34 cellular contexts compared by ENCODE assay signal in the genomic region with DNA sequence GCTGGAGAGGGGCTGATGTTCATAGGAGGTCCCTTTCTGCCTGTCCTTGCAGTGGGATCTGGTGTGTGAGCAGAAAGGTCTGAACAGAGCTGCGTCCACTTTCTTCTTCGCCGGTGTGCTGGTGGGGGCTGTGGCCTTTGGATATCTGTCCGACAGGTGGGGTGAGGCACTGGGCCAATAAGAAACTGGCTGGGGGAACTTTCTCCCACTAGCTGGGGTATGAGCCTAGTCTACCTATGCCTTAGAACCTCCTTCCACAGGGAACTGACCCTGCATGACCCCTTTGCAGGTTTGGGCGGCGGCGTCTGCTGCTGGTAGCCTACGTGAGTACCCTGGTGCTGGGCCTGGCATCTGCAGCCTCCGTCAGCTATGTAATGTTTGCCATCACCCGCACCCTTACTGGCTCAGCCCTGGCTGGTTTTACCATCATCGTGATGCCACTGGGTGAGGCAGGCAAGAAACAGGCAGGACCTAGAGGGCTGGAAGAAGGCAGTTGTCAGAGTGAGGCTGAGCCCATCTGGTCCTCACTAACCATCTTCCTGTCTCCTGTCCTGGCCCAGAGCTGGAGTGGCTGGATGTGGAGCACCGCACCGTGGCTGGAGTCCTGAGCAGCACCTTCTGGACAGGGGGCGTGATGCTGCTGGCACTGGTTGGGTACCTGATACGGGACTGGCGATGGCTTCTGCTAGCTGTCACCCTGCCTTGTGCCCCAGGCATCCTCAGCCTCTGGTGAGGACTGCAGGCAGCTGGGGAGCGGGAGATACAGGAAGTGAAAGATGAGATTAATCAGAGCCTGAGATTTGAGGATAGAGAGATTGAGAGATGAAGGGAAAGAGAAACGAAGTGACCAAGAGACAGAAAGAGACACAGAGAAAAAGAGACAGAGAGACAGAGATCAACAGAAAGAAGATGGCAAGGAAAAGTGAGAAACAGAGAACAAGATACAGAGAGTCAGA. TPM values are rescaled to one million over a fixed set of nuclear protein-coding genes. Genes with fewer than 3 reads are reported as not detected.
A peak's percentile ranks its signal among the peaks of the same experiment; 100 is the strongest.
DNase-seq lines count a peak whose midpoint lies in the region; ATAC-seq and TF ChIP-seq lines count a peak whose summit lies in the region.
"Had no signal": no experiment of that assay in that cellular context is flagged by ENCODE, and none has a peak within 500 bp of the region (broad histone marks: within the 10 kb centered on the region; RNA-seq: fewer than 3 reads in every experiment).

No MANE protein-coding gene starts in this region.

- peak; percentile 61 to 69 for TF ChIP-seq RAD21 in liver (IDR thresholded peaks at IDR 0.05)

- in situ Hi-C loops in GM23248 (cut with MboI), result no loop called here

- peak; percentile 46 for ATAC-seq in SK-N-SH treated with all-trans-retinoic acid at 6 μM for 48 hours
- ATAC-seq in HG02588 (IDR thresholded peaks at IDR 0.05; ENCODE audit: unreplicated experiment), result no peak
- ATAC-seq: activated T-cell treated with anti-CD3 and anti-CD28 coated beads, Interleukin-2, amount 50 U/mL, for 72 hours; mucosa of descending colon; natural killer cell treated with Interleukin-12 subunit alpha and Interleukin-12 subunit beta and Interleukin-15 and Interleukin-18, amount 100 ng/mL, for 72 hours; stimulated activated memory B cell treated with anti-CD40 and anti-IgM and Interleukin-4, amounts not matched to agents 10 μg/mL and 1 μg/mL and 100 μg/mL, for 72 hours; T-cell had no signal

- H3F3A ChIP-seq in GM23248 (ENCODE audit: insufficient read depth), result no peaks in the 10 kb centered on the region

- H3K9me3 ChIP-seq in liver (ENCODE audit: control insufficient read depth in 4 of 4, low read length in 3 of 4), result no peaks in the 10 kb centered on the region
- no peaks in the 10 kb centered on the region for H3K9me3 ChIP-seq in GM23248 (ENCODE audit: low read depth)
- H3K9me3 ChIP-seq: adrenal gland, BLaER1, esophagus muscularis mucosa, MG63, mucosa of descending colon, SJCRH30 had no signal

- H4K20me1 ChIP-seq in GM23248 (ENCODE audit: insufficient read depth), result no peaks in the 10 kb centered on the region
- H4K20me1 ChIP-seq: BLaER1 had no signal

- H3K4me3 ChIP-seq in liver (ENCODE audit: low read depth in 1 of 3, low read length in 3 of 3) (peak overlapping the region; percentile 76 to 94 (median 93)), GM23248 (no peak overlapping the region)
- H3K4me3 ChIP-seq: adrenal gland, BLaER1, esophagus muscularis mucosa, lung, MG63, mucosa of descending colon, SJCRH30 had no signal

- no peak overlapping the region for H2AFZ ChIP-seq in GM23248

- H3K27me3 ChIP-seq in liver (ENCODE audit: control insufficient read depth in 4 of 4, insufficient read depth in 4 of 4, low read length in 3 of 4) (no peaks in the 10 kb centered on the region), GM23248 (replicated peaks; ENCODE audit: insufficient read depth) (peaks cover 17% of the 10 kb centered on the region; the same call in 1 of the 2 replicates)
- H3K27me3 ChIP-seq: adrenal gland, BLaER1, MG63 had no signal

- no peaks in the 10 kb centered on the region for H3K9me2 ChIP-seq in GM23248 (ENCODE audit: insufficient read depth)

- no peaks in the 10 kb centered on the region for H3K79me2 ChIP-seq in GM23248 (ENCODE audit: insufficient read depth)

- peak overlapping the region; percentile 87 to 98 for H3K9ac ChIP-seq in liver (ENCODE audit: low read depth in 1 of 2, low read length in 2 of 2)
- H3K9ac ChIP-seq in GM23248, result no peak overlapping the region
- H3K9ac ChIP-seq: BLaER1, KMS-11 had no signal

- H3K4me1 ChIP-seq in liver (ENCODE audit: control insufficient read depth in 4 of 4, insufficient read depth in 4 of 4, low read length in 3 of 4), result peaks cover 8 to 57% (median 45%) of the 10 kb centered on the region in 4 donors
- no peaks in the 10 kb centered on the region for H3K4me1 ChIP-seq in GM23248 (ENCODE audit: insufficient read depth)
- H3K4me1 ChIP-seq: adrenal gland, BLaER1, SJCRH30 had no signal

- no peak for TF ChIP-seq CTCF in GM20000 (IDR thresholded peaks at IDR 0.05; ENCODE audit: extremely low read depth, missing control alignments)
- peak; percentile 2 for TF ChIP-seq CTCF in liver (IDR thresholded peaks at IDR 0.05; ENCODE audit: low read depth, low read length, missing input control)

- WGBS in liver, result 33% methylated on average over 18 of the region's 18 CpGs
- 55 to 62% methylated on average over 16 to 18 of the region's 18 CpGs for WGBS in GM23248 (ENCODE audit: low coverage in 1 of 2, low lambda C conversion rate in 2 of 2, missing lambda C conversion rate in 2 of 2), 2 experiments

- H3K36me3 ChIP-seq in liver (ENCODE audit: control insufficient read depth in 4 of 4, insufficient read depth in 3 of 4, low read depth in 1 of 4, low read length in 3 of 4) (peaks cover 5 to 18% (median 10%) of the 10 kb centered on the region in 4 donors), GM23248 (ENCODE audit: low read depth) (no peaks in the 10 kb centered on the region)
- H3K36me3 ChIP-seq: adrenal gland, BLaER1, esophagus muscularis mucosa, MG63, SJCRH30 had no signal

- H3K4me2 ChIP-seq in GM23248 (ENCODE audit: unreplicated experiment), result no peak overlapping the region
- H3K4me2 ChIP-seq: BLaER1, KMS-11 had no signal

- peak overlapping the region; percentile 81 to 85 for H3K27ac ChIP-seq in liver (ENCODE audit: low read depth in 1 of 2, low read length in 2 of 2)
- H3K27ac ChIP-seq in GM23248, result no peak overlapping the region
- H3K27ac ChIP-seq: adrenal gland, BLaER1, esophagus muscularis mucosa, KMS-11, SJCRH30 had no signal

- DNase-seq in EH (ENCODE audit: low read depth) (peak; percentile 7), GM20000 (ENCODE audit: low spot score) (peak; percentile 7), NCI-H446 treated with DMSO at 0.1 percent for 48 hours (lab: John Stamatoyannopoulos, UW) (no peak), GM23248 (no peak)
- no peak for DNase-seq in stimulated activated CD4-positive, alpha-beta T cell treated with anti-CD3 and anti-CD28 coated beads, Interleukin-4, amount 100 ng/mL, for 1 hour
- DNase-seq: ACHN; activated CD4-positive, alpha-beta memory T cell treated with anti-CD3 and anti-CD28 coated beads for 36 hours; activated CD4-positive, CD25-positive, alpha-beta regulatory T cell treated with anti-CD3 and anti-CD28 coated beads, Interleukin-2, amount 50 U/mL, for 72 hours; activated naive CD4-positive, alpha-beta T cell treated with Interleukin-2 at 50 U/mL for 16 hours; activated T-cell treated with anti-CD3 and anti-CD28 coated beads, Interleukin-2, amount 50 U/mL, for 72 hours; foreskin fibroblast; MG63; mucosa of descending colon; NCI-H1436; NCI-H2081 treated with DMSO at 0.1 percent for 48 hours; NCI-H748 treated with DMSO at 0.1 percent for 48 hours; RPMI8226; substantia nigra; T-cell had no signal

TF ChIP-seq in liver, 16 proteins besides CTCF, POLR2A, EP300 and RAD21 (continues in another document):
- TF ChIP-seq GABPA (IDR thresholded peaks at IDR 0.05 in 1 of 2, conservative IDR thresholded peaks at IDR 0.05 in 1 of 2) (no peak), HNF4A (conservative IDR thresholded peaks at IDR 0.05) (peak in 1 of 2 donors; percentile 3), REST (IDR thresholded peaks at IDR 0.05) (no peak)
- TF ChIP-seq, protein P1, sequence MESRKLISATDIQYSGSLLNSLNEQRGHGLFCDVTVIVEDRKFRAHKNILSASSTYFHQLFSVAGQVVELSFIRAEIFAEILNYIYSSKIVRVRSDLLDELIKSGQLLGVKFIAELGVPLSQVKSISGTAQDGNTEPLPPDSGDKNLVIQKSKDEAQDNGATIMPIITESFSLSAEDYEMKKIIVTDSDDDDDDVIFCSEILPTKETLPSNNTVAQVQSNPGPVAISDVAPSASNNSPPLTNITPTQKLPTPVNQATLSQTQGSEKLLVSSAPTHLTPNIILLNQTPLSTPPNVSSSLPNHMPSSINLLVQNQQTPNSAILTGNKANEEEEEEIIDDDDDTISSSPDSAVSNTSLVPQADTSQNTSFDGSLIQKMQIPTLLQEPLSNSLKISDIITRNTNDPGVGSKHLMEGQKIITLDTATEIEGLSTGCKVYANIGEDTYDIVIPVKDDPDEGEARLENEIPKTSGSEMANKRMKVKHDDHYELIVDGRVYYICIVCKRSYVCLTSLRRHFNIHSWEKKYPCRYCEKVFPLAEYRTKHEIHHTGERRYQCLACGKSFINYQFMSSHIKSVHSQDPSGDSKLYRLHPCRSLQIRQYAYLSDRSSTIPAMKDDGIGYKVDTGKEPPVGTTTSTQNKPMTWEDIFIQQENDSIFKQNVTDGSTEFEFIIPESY (IDR thresholded peaks at IDR 0.05), result no peak

RNA-seq across cellular contexts. Expression of gene SLC22A7, which starts 1.6 kb away (rescaled TPM):
- 100 to 1,000 TPM; 143 to 495 TPM for total RNA-seq in liver
- polyA plus RNA-seq in liver, result 100 to 1,000 TPM; 172 to 284 TPM
- not detected in 2 replicates for total RNA-seq in GM23248 (2014; rRNA removed; shearing (Covaris generic))
- polyA plus RNA-seq in GM23248 (2016; fragmentation: Nextera tagmentation; extraction: Ambion mirVana), result not detected in 2 replicates
- total RNA-seq: activated CD4-positive, alpha-beta memory T cell treated with anti-CD3 and anti-CD28 coated beads for 36 hours; activated T-cell treated with anti-CD3 and anti-CD28 coated beads, Interleukin-2, amount 50 U/mL, for 72 hours; dermis microvascular lymphatic vessel endothelial cell; esophagus muscularis mucosa; H1; kidney epithelial cell; lung; natural killer cell treated with Interleukin-12 subunit alpha and Interleukin-12 subunit beta and Interleukin-15 and Interleukin-18, amount 100 ng/mL, for 72 hours; osteoblast; SJCRH30; T-cell had no signal
- polyA plus RNA-seq: adrenal gland, H1, lung had no signal

RNA-seq across cellular contexts. Expression of gene CRIP3, which starts 9.0 kb away (rescaled TPM):
- total RNA-seq in liver, result 1 to 10 TPM; 1.1 to 1.6 TPM
- polyA plus RNA-seq in liver, result 1 to 10 TPM; 3.2 to 9.5 TPM
- not detected in 2 replicates for total RNA-seq in GM23248 (2014; rRNA removed; shearing (Covaris generic))
- 0.39 TPM in 1 of 2 replicates, not detected in the other for polyA plus RNA-seq in GM23248 (2016; fragmentation: Nextera tagmentation; extraction: Ambion mirVana)
- total RNA-seq: dermis microvascular lymphatic vessel endothelial cell, esophagus muscularis mucosa, osteoblast, SJCRH30 had no signal

RNA-seq across cellular contexts. Expression of gene TTBK1, which starts 56.3 kb away (rescaled TPM):
- total RNA-seq in liver, result 1 to 10 TPM in 1 of 2 donors, under 1 TPM in 1; 0.14 to 1.2 TPM
- under 1 TPM; 0.18 to 0.70 TPM for polyA plus RNA-seq in liver
- total RNA-seq in GM23248 (2014; rRNA removed; shearing (Covaris generic)), result not detected in 2 replicates
- polyA plus RNA-seq in GM23248 (2016; fragmentation: Nextera tagmentation; extraction: Ambion mirVana), result not detected in 2 replicates
- total RNA-seq: dermis microvascular lymphatic vessel endothelial cell, SJCRH30 had no signal

Comparison
In these comparisons a context has a peak if more than half of its experiments do, and no peak if none do; other contexts are left out.
1. DNase-seq: peak in EH (single experiment) and GM20000 (single experiment); none in NCI-H446 treated with DMSO at 0.1 percent for 48 hours (single experiment), stimulated activated CD4-positive, alpha-beta T cell treated with anti-CD3 and anti-CD28 coated beads, Interleukin-4, amount 100 ng/mL, for 1 hour (single experiment) and GM23248 (single experiment).
2. RNA of gene SLC22A7, which starts 1.6 kb away (total RNA-seq): 143 to 495 TPM in liver; not detected in GM23248; every median in the first group is over 100 times any median in the second.